Comparison of ENCODE assay signal across 2 cellular contexts in genomic region chr3:73663495-73663894, GRCh38.
A peak's percentile ranks its signal among the peaks of the same experiment; 100 is the strongest.
TF ChIP-seq lines count a peak whose summit lies in the region.

No MANE protein-coding gene starts in this region.

TF ChIP-seq in IMR-90, 13 proteins besides CTCF, POLR2A, EP300 and RAD21:
- TF ChIP-seq CHD1 (IDR thresholded peaks at IDR 0.05; ENCODE audit: low read depth, low read length) = no peak
- no peak for TF ChIP-seq SMC3 (IDR thresholded peaks at IDR 0.05; ENCODE audit: low read depth, low read length)
- no peak for TF ChIP-seq RCOR1 (IDR thresholded peaks at IDR 0.05; ENCODE audit: insufficient replicate concordance, low read length)
- TF ChIP-seq ELK1 (IDR thresholded peaks at IDR 0.05; ENCODE audit: borderline replicate concordance, low read depth, low read length) = no peak
- TF ChIP-seq MAZ (IDR thresholded peaks at IDR 0.05; ENCODE audit: borderline replicate concordance, low read depth, low read length) = no peak
- TF ChIP-seq, protein P1, sequence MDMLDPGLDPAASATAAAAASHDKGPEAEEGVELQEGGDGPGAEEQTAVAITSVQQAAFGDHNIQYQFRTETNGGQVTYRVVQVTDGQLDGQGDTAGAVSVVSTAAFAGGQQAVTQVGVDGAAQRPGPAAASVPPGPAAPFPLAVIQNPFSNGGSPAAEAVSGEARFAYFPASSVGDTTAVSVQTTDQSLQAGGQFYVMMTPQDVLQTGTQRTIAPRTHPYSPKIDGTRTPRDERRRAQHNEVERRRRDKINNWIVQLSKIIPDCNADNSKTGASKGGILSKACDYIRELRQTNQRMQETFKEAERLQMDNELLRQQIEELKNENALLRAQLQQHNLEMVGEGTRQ (IDR thresholded peaks at IDR 0.05; ENCODE audit: low read depth, low read length) = no peak
- TF ChIP-seq MAFK (IDR thresholded peaks at IDR 0.05; ENCODE audit: low read depth, low read length) = no peak
- no peak for TF ChIP-seq RFX5 (IDR thresholded peaks at IDR 0.05; ENCODE audit: low read depth, low read length)
- no peak for TF ChIP-seq BHLHE40 (IDR thresholded peaks at IDR 0.05; ENCODE audit: low read depth, low read length)
- no peak for TF ChIP-seq MXI1 (IDR thresholded peaks at IDR 0.05; ENCODE audit: borderline replicate concordance, low read depth, low read length)
- TF ChIP-seq FOS (IDR thresholded peaks at IDR 0.05; ENCODE audit: low read depth, low read length) = no peak
- no peak for TF ChIP-seq NFE2L2 (IDR thresholded peaks at IDR 0.05; ENCODE audit: low read depth, low read length)
- TF ChIP-seq CEBPB (IDR thresholded peaks at IDR 0.05; ENCODE audit: low read depth, low read length) = no peak

TF ChIP-seq in SK-N-SH, 30 proteins besides CTCF, POLR2A, EP300 and RAD21:
- TF ChIP-seq, protein P2, sequence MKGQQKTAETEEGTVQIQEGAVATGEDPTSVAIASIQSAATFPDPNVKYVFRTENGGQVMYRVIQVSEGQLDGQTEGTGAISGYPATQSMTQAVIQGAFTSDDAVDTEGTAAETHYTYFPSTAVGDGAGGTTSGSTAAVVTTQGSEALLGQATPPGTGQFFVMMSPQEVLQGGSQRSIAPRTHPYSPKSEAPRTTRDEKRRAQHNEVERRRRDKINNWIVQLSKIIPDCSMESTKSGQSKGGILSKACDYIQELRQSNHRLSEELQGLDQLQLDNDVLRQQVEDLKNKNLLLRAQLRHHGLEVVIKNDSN (IDR thresholded peaks at IDR 0.05; ENCODE audit: borderline replicate concordance, low read depth) = no peak
- no peak for TF ChIP-seq GABPA (IDR thresholded peaks at IDR 0.05; ENCODE audit: low read depth)
- TF ChIP-seq RCOR1 (IDR thresholded peaks at IDR 0.05; ENCODE audit: low read length) = peak; percentile 67; the same call in 1 of the 2 replicates
- no peak for TF ChIP-seq EZH2phosphoT487 (IDR thresholded peaks at IDR 0.05; ENCODE audit: borderline replicate concordance, low read depth)
- TF ChIP-seq MEF2A (IDR thresholded peaks at IDR 0.05; ENCODE audit: borderline replicate concordance, low read depth) = no peak
- TF ChIP-seq NRF1 (IDR thresholded peaks at IDR 0.05; ENCODE audit: low read depth, low read length) = no peak
- TF ChIP-seq JUND (IDR thresholded peaks at IDR 0.05) = no peak
- TF ChIP-seq TAF1 (IDR thresholded peaks at IDR 0.05; ENCODE audit: borderline replicate concordance, low read depth, low read length) = no peak
- no peak for TF ChIP-seq ELF1 (IDR thresholded peaks at IDR 0.05)
- TF ChIP-seq, protein P3, sequence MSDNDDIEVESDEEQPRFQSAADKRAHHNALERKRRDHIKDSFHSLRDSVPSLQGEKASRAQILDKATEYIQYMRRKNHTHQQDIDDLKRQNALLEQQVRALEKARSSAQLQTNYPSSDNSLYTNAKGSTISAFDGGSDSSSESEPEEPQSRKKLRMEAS (IDR thresholded peaks at IDR 0.05; ENCODE audit: low read depth) = no peak
- no peak for TF ChIP-seq SMC3 (IDR thresholded peaks at IDR 0.05; ENCODE audit: low read depth, low read length)
- TF ChIP-seq FOXM1 (IDR thresholded peaks at IDR 0.05; ENCODE audit: low read depth) = no peak
- TF ChIP-seq, protein P4, sequence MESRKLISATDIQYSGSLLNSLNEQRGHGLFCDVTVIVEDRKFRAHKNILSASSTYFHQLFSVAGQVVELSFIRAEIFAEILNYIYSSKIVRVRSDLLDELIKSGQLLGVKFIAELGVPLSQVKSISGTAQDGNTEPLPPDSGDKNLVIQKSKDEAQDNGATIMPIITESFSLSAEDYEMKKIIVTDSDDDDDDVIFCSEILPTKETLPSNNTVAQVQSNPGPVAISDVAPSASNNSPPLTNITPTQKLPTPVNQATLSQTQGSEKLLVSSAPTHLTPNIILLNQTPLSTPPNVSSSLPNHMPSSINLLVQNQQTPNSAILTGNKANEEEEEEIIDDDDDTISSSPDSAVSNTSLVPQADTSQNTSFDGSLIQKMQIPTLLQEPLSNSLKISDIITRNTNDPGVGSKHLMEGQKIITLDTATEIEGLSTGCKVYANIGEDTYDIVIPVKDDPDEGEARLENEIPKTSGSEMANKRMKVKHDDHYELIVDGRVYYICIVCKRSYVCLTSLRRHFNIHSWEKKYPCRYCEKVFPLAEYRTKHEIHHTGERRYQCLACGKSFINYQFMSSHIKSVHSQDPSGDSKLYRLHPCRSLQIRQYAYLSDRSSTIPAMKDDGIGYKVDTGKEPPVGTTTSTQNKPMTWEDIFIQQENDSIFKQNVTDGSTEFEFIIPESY (IDR thresholded peaks at IDR 0.05; ENCODE audit: borderline replicate concordance, low read depth) = no peak
- peak; percentile 76 for TF ChIP-seq GATA2 (CRISPR knock-in tag; IDR thresholded peaks at IDR 0.05)
- no peak for TF ChIP-seq PBX3 (IDR thresholded peaks at IDR 0.05)
- TF ChIP-seq FOSL2 (IDR thresholded peaks at IDR 0.05; ENCODE audit: borderline replicate concordance, low read depth) = no peak
- TF ChIP-seq TEAD4 (IDR thresholded peaks at IDR 0.05; ENCODE audit: borderline replicate concordance, insufficient read depth) = no peak
- TF ChIP-seq RXRA (IDR thresholded peaks at IDR 0.05; ENCODE audit: borderline replicate concordance, low read depth) = no peak
- no peak for TF ChIP-seq SIN3A (IDR thresholded peaks at IDR 0.05; ENCODE audit: borderline replicate concordance, low read depth, low read length)
- peak; percentile 51; the same call in 1 of the 2 replicates for TF ChIP-seq TCF12 (IDR thresholded peaks at IDR 0.05)
- peak; percentile 38; the same call in 1 of the 2 replicates for TF ChIP-seq MXI1 (IDR thresholded peaks at IDR 0.05; ENCODE audit: low read depth, low read length)
- TF ChIP-seq CHD2 (IDR thresholded peaks at IDR 0.05; ENCODE audit: low read length, partially characterized antibody) = peak; percentile 15
- TF ChIP-seq NFIC (IDR thresholded peaks at IDR 0.05; ENCODE audit: borderline replicate concordance) = no peak
- TF ChIP-seq POLR2AphosphoS5 (IDR thresholded peaks at IDR 0.05; ENCODE audit: low read depth, low read length) = no peak
- no peak for TF ChIP-seq YY1 (IDR thresholded peaks at IDR 0.05; ENCODE audit: low read depth)
- TF ChIP-seq FOXJ3 (CRISPR knock-in tag; IDR thresholded peaks at IDR 0.05) = no peak
- TF ChIP-seq, protein P5, sequence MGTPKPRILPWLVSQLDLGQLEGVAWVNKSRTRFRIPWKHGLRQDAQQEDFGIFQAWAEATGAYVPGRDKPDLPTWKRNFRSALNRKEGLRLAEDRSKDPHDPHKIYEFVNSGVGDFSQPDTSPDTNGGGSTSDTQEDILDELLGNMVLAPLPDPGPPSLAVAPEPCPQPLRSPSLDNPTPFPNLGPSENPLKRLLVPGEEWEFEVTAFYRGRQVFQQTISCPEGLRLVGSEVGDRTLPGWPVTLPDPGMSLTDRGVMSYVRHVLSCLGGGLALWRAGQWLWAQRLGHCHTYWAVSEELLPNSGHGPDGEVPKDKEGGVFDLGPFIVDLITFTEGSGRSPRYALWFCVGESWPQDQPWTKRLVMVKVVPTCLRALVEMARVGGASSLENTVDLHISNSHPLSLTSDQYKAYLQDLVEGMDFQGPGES (IDR thresholded peaks at IDR 0.05; ENCODE audit: low read depth, low read length) = no peak
- TF ChIP-seq, protein P1 (IDR thresholded peaks at IDR 0.05; ENCODE audit: borderline replicate concordance, low read depth, low read length) = no peak
- no peak for TF ChIP-seq RFX5 (IDR thresholded peaks at IDR 0.05; ENCODE audit: low read length)
- no peak for TF ChIP-seq REST (IDR thresholded peaks at IDR 0.05; ENCODE audit: low read depth, low read length)
